In genomic region chr16:30011505-30012480, GRCh38 we compare ENCODE assay signal across 12 cellular contexts. TPM values are rescaled to one million over a fixed set of nuclear protein-coding genes. Genes with fewer than 3 reads are reported as not detected.
DNase-seq lines count a peak whose midpoint lies in the region; ATAC-seq and TF ChIP-seq lines count a peak whose summit lies in the region.
"Had no signal": no experiment of that assay in that cellular context is flagged by ENCODE, and none has a peak within 500 bp of the region (broad histone marks: within the 10 kb centered on the region; RNA-seq: fewer than 3 reads in every experiment).

No MANE protein-coding gene starts in this region.

- H3K27ac Mint-ChIP-seq in progenitor cell of endocrine pancreas = peak overlapping the region; percentile 9

- peaks cover 17% of the 10 kb centered on the region for H3K4me1 ChIP-seq in DND-41 (ENCODE audit: insufficient read depth, low read length)
- H3K4me1 ChIP-seq in MM.1S (ENCODE audit: low read length) = no peaks in the 10 kb centered on the region
- H3K4me1 ChIP-seq in effector memory CD4-positive, alpha-beta T cell (ENCODE audit: control insufficient read depth, insufficient read depth, low read length, poor library complexity, severe bottlenecking) = peaks cover 13% of the 10 kb centered on the region

- H3K79me2 ChIP-seq in DND-41 (ENCODE audit: insufficient read depth, low read length) (no peaks in the 10 kb centered on the region), MM.1S (ENCODE audit: low read length) (no peaks in the 10 kb centered on the region)

- H3K36me3 ChIP-seq in DND-41 (ENCODE audit: insufficient read depth, low read length) = 0 out of 2 replicates have a peak, but pooled peaks cover under 1% of the 10 kb centered on the region
- H3K36me3 ChIP-seq in MM.1S (replicated peaks; ENCODE audit: insufficient read depth, low read length) = no peaks in the 10 kb centered on the region
- H3K36me3 ChIP-seq in effector memory CD4-positive, alpha-beta T cell (ENCODE audit: control insufficient read depth, insufficient read depth, low read length) = no peaks in the 10 kb centered on the region

- H3K4me3 Mint-ChIP-seq in progenitor cell of endocrine pancreas (ENCODE audit: low read depth) = peak overlapping the region; percentile 76

- H3K9me3 ChIP-seq in DND-41 (ENCODE audit: insufficient read depth, low read length, severe bottlenecking) (no peaks in the 10 kb centered on the region), MM.1S (replicated peaks; ENCODE audit: insufficient read depth, low read length) (no peaks in the 10 kb centered on the region)
- H3K9me3 ChIP-seq in effector memory CD4-positive, alpha-beta T cell (ENCODE audit: control insufficient read depth, low read length) = no peaks in the 10 kb centered on the region

- DNase-seq in DND-41 = no peak
- DNase-seq in MM.1S = no peak
- DNase-seq in effector memory CD4-positive, alpha-beta T cell = no peak
- DNase-seq in progenitor cell of endocrine pancreas (ENCODE audit: low spot score, unreplicated experiment) = no peak
- no peak for DNase-seq in NCI-H187 treated with DMSO at 0.1 percent for 48 hours (lab: John Stamatoyannopoulos, UW)
- no peak for DNase-seq in NCI-H345 treated with DMSO at 0.1 percent for 48 hours (lab: John Stamatoyannopoulos, UW; ENCODE audit: unreplicated experiment)
- DNase-seq in H4 (ENCODE audit: low spot score) = no peak
- DNase-seq: NCI-H2029 treated with DMSO at 0.1 percent for 48 hours had no signal

- H3K4me2 ChIP-seq in DND-41 (ENCODE audit: insufficient read depth, low read length) (peak overlapping the region; percentile 98), MM.1S (ENCODE audit: low read depth, low read length) (peak overlapping the region; percentile 72; the same call in 1 of the 2 replicates)

- H3K9me3 Mint-ChIP-seq in progenitor cell of endocrine pancreas (ENCODE audit: low read depth) = no peaks in the 10 kb centered on the region

- TF ChIP-seq CTCF in DND-41 (IDR thresholded peaks at IDR 0.05; ENCODE audit: borderline replicate concordance, extremely low read depth, low read length, poor library complexity, severe bottlenecking) (no peak), MM.1S (IDR thresholded peaks at IDR 0.05; ENCODE audit: low read length) (no peak), progenitor cell of endocrine pancreas (IDR thresholded peaks at IDR 0.05; ENCODE audit: unreplicated experiment) (no peak)

- H3K27ac ChIP-seq in DND-41 (ENCODE audit: low read length) = no peak overlapping the region
- no peak overlapping the region for H3K27ac ChIP-seq in MM.1S (ENCODE audit: low read length)
- no peak overlapping the region for H3K27ac ChIP-seq in effector memory CD4-positive, alpha-beta T cell (ENCODE audit: insufficient read depth, low read length, poor library complexity, severe bottlenecking)
- H3K27ac ChIP-seq: epithelial cell of prostate had no signal

- H3K4me3 ChIP-seq in DND-41 (ENCODE audit: low read depth in 1 of 2, low read length in 2 of 2) (peak overlapping the region; percentile 28 to 71; a peak in 2 of 4 replicates), MM.1S (ENCODE audit: low read length) (peak overlapping the region; percentile 43; the same call in 1 of the 2 replicates)
- H3K4me3 ChIP-seq in effector memory CD4-positive, alpha-beta T cell (ENCODE audit: insufficient read depth, low read depth, low read length, poor library complexity, severe bottlenecking) = peak overlapping the region; percentile 51

- H4K20me1 ChIP-seq in DND-41 (ENCODE audit: insufficient read depth, low read length) (peaks cover 7% of the 10 kb centered on the region; the same call in 1 of the 2 replicates), MM.1S (ENCODE audit: insufficient read depth, low read length) (no peaks in the 10 kb centered on the region)

- peak overlapping the region; percentile 89 for H2AFZ ChIP-seq in DND-41 (ENCODE audit: low read depth, low read length)
- no peak overlapping the region for H2AFZ ChIP-seq in MM.1S (ENCODE audit: low read length)

- peaks cover 40% of the 10 kb centered on the region for H3K27me3 Mint-ChIP-seq in progenitor cell of endocrine pancreas

- H3K4me1 Mint-ChIP-seq in progenitor cell of endocrine pancreas (ENCODE audit: low read depth) = peaks cover 7% of the 10 kb centered on the region

- ATAC-seq in DND-41 (ENCODE audit: insufficient read depth, low read depth) (no peak), GM19023 (IDR thresholded peaks at IDR 0.05; ENCODE audit: unreplicated experiment) (no peak)

- H3K9me2 ChIP-seq in MM.1S (replicated peaks; ENCODE audit: insufficient read depth, low read length) = no peaks in the 10 kb centered on the region

- no peaks in the 10 kb centered on the region for H3F3A ChIP-seq in MM.1S (ENCODE audit: insufficient read depth, low read length)

- peak overlapping the region; percentile 70; the same call in 1 of the 2 replicates for H3K9ac ChIP-seq in DND-41 (ENCODE audit: low read depth, low read length)
- H3K9ac ChIP-seq in MM.1S (ENCODE audit: low read length) = no peak overlapping the region

- H3K36me3 Mint-ChIP-seq in progenitor cell of endocrine pancreas (ENCODE audit: insufficient read depth) = peaks cover 2% of the 10 kb centered on the region

- H3K27me3 ChIP-seq in DND-41 (ENCODE audit: insufficient read depth, low read length, poor library complexity) (no peaks in the 10 kb centered on the region), MM.1S (replicated peaks; ENCODE audit: insufficient read depth, low read length) (peaks cover 60% of the 10 kb centered on the region)
- H3K27me3 ChIP-seq in effector memory CD4-positive, alpha-beta T cell (replicated peaks; ENCODE audit: control insufficient read depth, insufficient read depth, low read length, poor library complexity, severe bottlenecking) = peaks cover 15% of the 10 kb centered on the region

RNA-seq across cellular contexts. Expression of gene DOC2A, which starts 1.0 kb away (rescaled TPM):
- total RNA-seq in progenitor cell of endocrine pancreas = 4.4 and 5.0 TPM in 2 replicates
- 0.12 TPM in 1 of 2 replicates, not detected in the other for total RNA-seq in H4 (2014; rRNA removed; shearing (Covaris generic))

RNA-seq across cellular contexts. Expression of gene C16orf92, which starts 11.2 kb away (rescaled TPM):
- not detected in 2 replicates for total RNA-seq in progenitor cell of endocrine pancreas
- not detected in 2 replicates for total RNA-seq in H4 (2014; rRNA removed; shearing (Covaris generic))
- total RNA-seq: activated CD8-positive, alpha-beta memory T cell treated with anti-CD3 and anti-CD28 coated beads for 36 hours; posterior vena cava had no signal

RNA-seq across cellular contexts. Expression of gene INO80E, which starts 15.8 kb away (rescaled TPM):
- total RNA-seq in progenitor cell of endocrine pancreas = 72.7 and 74.2 TPM in 2 replicates
- total RNA-seq in H4 (2014; rRNA removed; shearing (Covaris generic)) = 85.3 and 87.1 TPM in 2 replicates

RNA-seq across cellular contexts. Expression of gene HIRIP3, which starts 16.4 kb away (rescaled TPM):
- 11.4 and 12.0 TPM in 2 replicates for total RNA-seq in progenitor cell of endocrine pancreas
- total RNA-seq in H4 (2014; rRNA removed; shearing (Covaris generic)) = 18.2 and 24.8 TPM in 2 replicates

RNA-seq across cellular contexts. Expression of gene TLCD3B, which starts 19.3 kb away (rescaled TPM):
- 1.5 and 1.7 TPM in 2 replicates for total RNA-seq in progenitor cell of endocrine pancreas
- total RNA-seq in H4 (2014; rRNA removed; shearing (Covaris generic)) = 0.04 TPM in 1 of 2 replicates, not detected in the other
- total RNA-seq: posterior vena cava had no signal
